In the genomic region with DNA sequence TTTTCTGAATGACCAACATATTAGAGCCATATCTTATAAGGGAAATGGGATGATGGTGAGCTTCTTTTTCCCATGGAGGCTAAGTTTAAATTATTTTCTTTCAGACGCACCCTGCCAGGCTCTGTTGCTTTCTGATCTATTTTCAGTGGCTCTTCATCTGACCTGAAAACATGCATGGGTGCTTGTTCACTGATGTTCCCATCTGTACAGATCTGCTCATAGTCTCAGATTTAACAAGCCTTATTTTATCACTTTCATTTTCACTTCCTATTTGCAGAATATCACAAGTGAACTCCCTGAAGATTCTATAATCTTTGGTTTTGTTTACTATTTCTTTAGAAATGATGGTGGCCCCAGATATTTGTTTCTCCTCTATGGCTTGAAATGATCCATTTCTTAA, we compare ENCODE assay signal across 10 cellular contexts. TPM values are rescaled to one million over a fixed set of nuclear protein-coding genes. Genes with fewer than 3 reads are reported as not detected.
DNase-seq lines count a peak whose midpoint lies in the region; ATAC-seq, FAIRE-seq and TF ChIP-seq lines count a peak whose summit lies in the region.
"Had no signal": no experiment of that assay in that cellular context is flagged by ENCODE, and none has a peak within 500 bp of the region (broad histone marks: within the 10 kb centered on the region; RNA-seq: fewer than 3 reads in every experiment).

No MANE protein-coding gene starts in this region.

- ATAC-seq in GM18511 (IDR thresholded peaks at IDR 0.05; ENCODE audit: unreplicated experiment) (peak; percentile 100), GM21526 (IDR thresholded peaks at IDR 0.05; ENCODE audit: low FRiP score, unreplicated experiment) (peak; percentile 100), HG03520 (IDR thresholded peaks at IDR 0.05; ENCODE audit: unreplicated experiment) (peak; percentile 100)

- no peak overlapping the region for H3K27ac ChIP-seq in kidney (ENCODE audit: low read depth in 2 of 2, low read length in 2 of 2)
- H3K27ac ChIP-seq: tibial nerve had no signal

- TF ChIP-seq CTCF in kidney (IDR thresholded peaks at IDR 0.05; ENCODE audit: borderline replicate concordance, extremely low read depth, insufficient read depth): no peak

- intact Hi-C loops in kidney (cut with DNase I): no loop called here

- no peaks in the 10 kb centered on the region for H3K9me3 ChIP-seq in kidney (ENCODE audit: control insufficient read depth in 1 of 2, low read length in 2 of 2)
- H3K9me3 ChIP-seq: tibial nerve had no signal

- H3K4me1 ChIP-seq in kidney (ENCODE audit: control insufficient read depth in 1 of 2, insufficient read depth in 1 of 2, low read depth in 1 of 2, low read length in 2 of 2): no peaks in the 10 kb centered on the region
- H3K4me1 ChIP-seq: tibial nerve had no signal

- FAIRE-seq in kidney (lab: Jason Lieb, UNC): no peak
- FAIRE-seq: endothelial cell of umbilical vein had no signal

- H3K9ac ChIP-seq in kidney (ENCODE audit: low read length in 2 of 2): no peak overlapping the region

- DNase-seq in germinal center (ENCODE audit: low spot score) (peak; percentile 63), UCSD-AML1 (lab: John Stamatoyannopoulos, UW; ENCODE audit: unreplicated experiment) (no peak), NCI-H524 (lab: John Stamatoyannopoulos, UW) (no peak), NCI-H748 treated with DMSO at 0.1 percent for 48 hours (lab: John Stamatoyannopoulos, UW) (no peak), kidney (no peak)

- H3K4me3 ChIP-seq in kidney (ENCODE audit: low read length in 2 of 2): no peak overlapping the region
- H3K4me3 ChIP-seq: tibial nerve had no signal

- H3K36me3 ChIP-seq in kidney (ENCODE audit: control insufficient read depth in 1 of 2, insufficient read depth in 2 of 2, low read length in 2 of 2): no peaks in the 10 kb centered on the region
- H3K36me3 ChIP-seq: tibial nerve had no signal

RNA-seq across cellular contexts. Expression of a gene that starts 31.1 kb away (rescaled TPM):
- total RNA-seq in kidney: 62.8 TPM
- 117 TPM for polyA plus RNA-seq in kidney (ENCODE audit: insufficient read depth, low read depth, low replicate concordance)
